In genomic region chr12:25734529-25735180, GRCh38 we compare ENCODE assay signal across 12 cellular contexts.
DNase-seq lines count a peak whose midpoint lies in the region; ATAC-seq, FAIRE-seq and TF ChIP-seq lines count a peak whose summit lies in the region.
"Had no signal": no experiment of that assay in that cellular context is flagged by ENCODE, and none has a peak within 500 bp of the region (broad histone marks: within the 10 kb centered on the region; RNA-seq: fewer than 3 reads in every experiment).

No MANE protein-coding gene starts in this region.

- TF ChIP-seq CTCF in keratinocyte (optimal IDR thresholded peaks at IDR 0.05 in 1 of 3, IDR thresholded peaks at IDR 0.05 in 1 of 3, conservative IDR thresholded peaks at IDR 0.05 in 1 of 3; ENCODE audit: extremely low read depth in 1 of 3, insufficient read depth in 2 of 3, low read length in 3 of 3) = no peak

- dilution Hi-C loops in keratinocyte (cut with MboI; ENCODE audit: extremely low pct_ligation_motif_present, low sequenced_read_pairs) = no loop called here

- ATAC-seq in GM19035 (IDR thresholded peaks at IDR 0.05; ENCODE audit: unreplicated experiment) (peak; percentile 74), GM21737 (IDR thresholded peaks at IDR 0.05; ENCODE audit: unreplicated experiment) (peak; percentile 59), HG03342 (IDR thresholded peaks at IDR 0.05; ENCODE audit: unreplicated experiment) (peak; percentile 82), HG03439 (IDR thresholded peaks at IDR 0.05; ENCODE audit: unreplicated experiment) (no peak)
- ATAC-seq: activated CD8-positive, alpha-beta T cell treated with anti-CD3 and anti-CD28 coated beads for 36 hours had no signal

- H3K9ac ChIP-seq in keratinocyte (ENCODE audit: control insufficient read depth, extremely low read depth, insufficient read depth, low read length) = no peak overlapping the region

- no peaks in the 10 kb centered on the region for H3K4me1 ChIP-seq in keratinocyte (ENCODE audit: control insufficient read depth, extremely low read depth, insufficient read depth, low read length)
- H3K4me1 ChIP-seq: testis had no signal

- DNase-seq in keratinocyte (ENCODE audit: low read depth, low spot score) (no peak), dermis blood vessel endothelial cell (no peak), urothelium cell line (ENCODE audit: low spot score) (no peak)
- DNase-seq: activated CD8-positive, alpha-beta T cell treated with anti-CD3 and anti-CD28 coated beads for 36 hours; activated effector memory CD4-positive, alpha-beta T cell treated with anti-CD3 and anti-CD28 coated beads, Interleukin-2, amount 50 U/mL, for 16 hours; NCI-H1092; testis had no signal

- H3K4me3 ChIP-seq in keratinocyte (ENCODE audit: control insufficient read depth in 2 of 3, extremely low read depth in 1 of 3, insufficient read depth in 2 of 3, low read depth in 1 of 3, low read length in 3 of 3) = no peak overlapping the region
- H3K4me3 ChIP-seq: testis had no signal

- H3K27me3 ChIP-seq in keratinocyte (ENCODE audit: control insufficient read depth, extremely low read depth, insufficient read depth, low read length) = no peaks in the 10 kb centered on the region
- H3K27me3 ChIP-seq: testis had no signal

- no peaks in the 10 kb centered on the region for H4K20me1 ChIP-seq in keratinocyte (ENCODE audit: control insufficient read depth, extremely low read depth, insufficient read depth, low read length)

- FAIRE-seq in keratinocyte (lab: Jason Lieb, UNC) (no peak), urothelium cell line (lab: Jason Lieb, UNC) (no peak)

- H3K27ac ChIP-seq in keratinocyte (ENCODE audit: control insufficient read depth, insufficient read depth, low read length) = no peak overlapping the region
- H3K27ac ChIP-seq: C4-2B, testis had no signal

- H3K4me2 ChIP-seq in keratinocyte (ENCODE audit: control insufficient read depth, extremely low read depth, insufficient read depth, low read depth, low read length) = no peak overlapping the region

- no peaks in the 10 kb centered on the region for H3K36me3 ChIP-seq in keratinocyte (ENCODE audit: control insufficient read depth in 2 of 2, extremely low read depth in 1 of 2, insufficient read depth in 2 of 2, low read length in 2 of 2)

- H2AFZ ChIP-seq in keratinocyte (ENCODE audit: control insufficient read depth, low read length) = peak overlapping the region; percentile 5

- no peaks in the 10 kb centered on the region for H3K79me2 ChIP-seq in keratinocyte (ENCODE audit: control insufficient read depth, insufficient read depth, low read length)

- no peaks in the 10 kb centered on the region for H3K9me3 ChIP-seq in keratinocyte (ENCODE audit: control insufficient read depth, low read depth, low read length)
- H3K9me3 ChIP-seq: testis had no signal

- no peaks in the 10 kb centered on the region for H3K9me1 ChIP-seq in keratinocyte (ENCODE audit: control insufficient read depth, extremely low read depth, insufficient read depth, low read length)
